Comparison of ENCODE assay signal across 29 cellular contexts in the genomic region with DNA sequence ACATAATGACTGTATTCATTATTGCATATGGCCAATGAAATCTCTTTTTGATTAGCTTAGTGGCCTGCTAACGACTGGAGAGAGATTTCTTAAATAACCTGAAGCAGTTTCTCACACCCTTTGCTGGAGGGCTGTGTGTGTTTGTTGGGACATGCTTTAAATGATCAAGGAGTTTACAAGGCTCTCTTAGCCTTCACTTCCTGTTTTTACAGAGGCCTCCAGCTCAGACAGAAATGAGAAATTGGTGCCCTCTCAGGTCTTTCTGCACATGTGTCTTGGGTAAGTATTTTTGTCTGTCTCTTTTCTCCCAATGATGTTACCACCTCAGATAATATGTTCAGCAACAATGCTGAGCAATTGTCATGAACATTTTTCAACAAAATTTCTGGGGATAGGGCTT.
"Had no signal": no experiment of that assay in that cellular context is flagged by ENCODE, and none has a peak within 500 bp of the region (broad histone marks: within the 10 kb centered on the region; RNA-seq: fewer than 3 reads in every experiment).

No MANE protein-coding gene starts in this region.

- H3K9me3 ChIP-seq: SJSA1, SK-N-SH had no signal

- DNase-seq: activated CD4-positive, alpha-beta T cell treated with anti-CD3 and anti-CD28 coated beads, Interleukin-2, amount 10 ng/mL, durations not matched to agents 24 days and 14 days; activated CD4-positive, alpha-beta T cell treated with anti-CD3 and anti-CD28 coated beads, Interleukin-2, amount 50 U/mL, for 4 hours; activated CD8-positive, alpha-beta T cell treated with anti-CD3 and anti-CD28 coated beads for 36 hours; activated effector memory CD4-positive, alpha-beta T cell treated with anti-CD3 and anti-CD28 coated beads, Interleukin-2, amount 50 U/mL, for 16 hours; activated naive CD4-positive, alpha-beta T cell; activated naive CD4-positive, alpha-beta T cell treated with anti-CD3 and anti-CD28 coated beads, Interleukin-2, amount 50 U/mL, for 16 hours; activated naive CD8-positive, alpha-beta T cell treated with anti-CD3 and anti-CD28 coated beads for 36 hours; activated T-cell treated with anti-CD3 and anti-CD28 coated beads, Interleukin-2, amount 50 U/mL, for 1 hour; activated T-cell treated with anti-CD3 and anti-CD28 coated beads, Interleukin-2, amount 50 U/mL, for 72 hours; amniotic stem cell; aorta; brain microvascular endothelial cell; central memory CD4-positive, alpha-beta T cell; KG1; MM.1S; NCI-H1092 treated with DMSO at 0.1 percent for 48 hours; NCI-H1417; NCI-H146; NCI-H187; NCI-H2029 treated with DMSO at 0.1 percent for 48 hours; NCI-H2107; NCI-H2171; NCI-H510A; NCI-H526; NCI-H82; PC-9; Right ventricle myocardium superior; SK-N-SH had no signal

- H3K36me3 ChIP-seq: brain microvascular endothelial cell, SJSA1 had no signal

- H3K4me3 ChIP-seq: PC-9, SJSA1 had no signal

- H3K27me3 ChIP-seq: brain microvascular endothelial cell, SJSA1 had no signal

- H3K4me1 ChIP-seq: SJSA1 had no signal

- H3K27ac ChIP-seq: brain microvascular endothelial cell, PC-9, SJSA1 had no signal
